In genomic region chr22:33891992-33892391, GRCh38 we compare ENCODE assay signal across 22 cellular contexts.
"Had no signal": no experiment of that assay in that cellular context is flagged by ENCODE, and none has a peak within 500 bp of the region (broad histone marks: within the 10 kb centered on the region; RNA-seq: fewer than 3 reads in every experiment).

No MANE protein-coding gene starts in this region.

- H3K4me3 Mint-ChIP-seq: dendritic cell treated with granulocyte-macrophage colony-stimulating factor and Interleukin-4, amounts not matched to agents 40 ng/mL and 50 ng/mL, for 4 days; nephron progenitor cell had no signal

- H3K27ac ChIP-seq: esophagus squamous epithelium, gastroesophageal sphincter, psoas muscle, sigmoid colon, skin epidermis, stomach, thoracic aorta, transverse colon had no signal

- DNase-seq: esophagus squamous epithelium; foreskin fibroblast; kidney; left colon; left ventricle myocardium superior; mesenchymal stem cell; naive B cell; nephron progenitor cell; psoas muscle; sigmoid colon; stimulated activated CD4-positive, alpha-beta T cell treated with anti-CD3 and anti-CD28 coated beads, Interleukin-2, amount 100 ng/mL, for 24 hours; stimulated activated CD4-positive, alpha-beta T cell treated with anti-CD3 and anti-CD28 coated beads, Interleukin-4, amount 100 ng/mL, for 4 hours; stimulated activated naive CD4-positive, alpha-beta T cell; stomach; substantia nigra; transverse colon had no signal

- H3K27me3 ChIP-seq: esophagus squamous epithelium, gastroesophageal sphincter, hepatocyte, sigmoid colon, stomach, transverse colon had no signal

- H3K36me3 ChIP-seq: esophagus squamous epithelium, gastroesophageal sphincter, sigmoid colon, stomach, thoracic aorta, transverse colon had no signal

- H3K4me3 ChIP-seq: esophagus squamous epithelium, gastroesophageal sphincter, hepatocyte, lung, psoas muscle, sigmoid colon, skin epidermis, stomach, thoracic aorta, transverse colon had no signal

- H3K27me3 Mint-ChIP-seq: dendritic cell treated with granulocyte-macrophage colony-stimulating factor and Interleukin-4, amounts not matched to agents 40 ng/mL and 50 ng/mL, for 4 days had no signal

- H3K27ac Mint-ChIP-seq: dendritic cell treated with granulocyte-macrophage colony-stimulating factor and Interleukin-4, amounts not matched to agents 40 ng/mL and 50 ng/mL, for 4 days; nephron progenitor cell had no signal

- ATAC-seq: gastroesophageal sphincter, left ventricle myocardium superior, psoas muscle had no signal

- H3K9me3 ChIP-seq: esophagus squamous epithelium, gastroesophageal sphincter, psoas muscle, sigmoid colon, stomach, thoracic aorta, transverse colon had no signal

- H2AFZ ChIP-seq: hepatocyte had no signal
